ENCODE assay signal across 18 cellular contexts in the genomic region with DNA sequence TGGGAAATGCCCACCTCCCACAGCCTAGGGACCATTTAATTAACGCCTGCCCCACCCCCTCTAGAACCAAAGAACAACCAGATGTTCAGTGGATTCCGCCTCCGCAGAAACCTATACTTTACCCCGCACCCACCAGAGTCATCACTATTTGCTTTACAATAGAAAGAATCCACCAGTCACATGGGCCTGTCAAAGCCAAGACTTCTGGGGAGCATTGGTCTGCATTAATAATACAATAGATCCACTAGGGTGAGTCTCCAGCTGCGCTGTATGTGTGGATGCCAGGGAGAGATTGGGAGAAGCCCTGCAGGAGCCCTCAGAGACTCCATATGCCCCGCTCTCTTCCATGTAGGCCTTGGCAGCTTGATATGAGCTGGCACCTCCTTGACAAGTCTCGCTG. TPM values are rescaled to one million over a fixed set of nuclear protein-coding genes. Genes with fewer than 3 reads are reported as not detected.
DNase-seq lines count a peak whose midpoint lies in the region; ATAC-seq, FAIRE-seq and TF ChIP-seq lines count a peak whose summit lies in the region.
"Had no signal": no experiment of that assay in that cellular context is flagged by ENCODE, and none has a peak within 500 bp of the region (broad histone marks: within the 10 kb centered on the region; RNA-seq: fewer than 3 reads in every experiment).

No MANE protein-coding gene starts in this region.

- peak overlapping the region; percentile 21 to 51; a peak in 4 of 5 replicates for H3K4me3 Mint-ChIP-seq in H9
- no peak overlapping the region for H3K4me3 Mint-ChIP-seq in neural progenitor cell

- H3K9me3 Mint-ChIP-seq in H9 (peaks cover 12% of the 10 kb centered on the region in 2 experiments), neural progenitor cell (peaks cover 6% of the 10 kb centered on the region)

- no peaks in the 10 kb centered on the region; the same call in 1 of the 2 replicates for H3K27me3 Mint-ChIP-seq in H9 (ENCODE audit: low read depth)
- H3K27me3 Mint-ChIP-seq in neural progenitor cell (ENCODE audit: insufficient read depth, low read depth) = peaks cover 4% of the 10 kb centered on the region

- peaks cover 7% of the 10 kb centered on the region for H3K9me3 ChIP-seq in H9 (ENCODE audit: control insufficient read depth, low read depth, low read length)
- H3K9me3 ChIP-seq in H1 (ENCODE audit: insufficient read depth in 2 of 2, low read depth in 1 of 2, low read length in 1 of 2) = peaks cover 6 to 11% of the 10 kb centered on the region in 2 experiments; a peak in 2 of 4 replicates
- no peaks in the 10 kb centered on the region for H3K9me3 ChIP-seq in neural progenitor cell (ENCODE audit: low read depth)
- H3K9me3 ChIP-seq in lower lobe of right lung = no peaks in the 10 kb centered on the region
- H3K9me3 ChIP-seq: HAP-1 had no signal

- H3K27ac ChIP-seq in H9 (ENCODE audit: insufficient read length, low read depth, low read length) = no peak overlapping the region
- H3K27ac ChIP-seq in H1 (ENCODE audit: low read depth, low read length) = no peak overlapping the region
- no peak overlapping the region for H3K27ac ChIP-seq in neural progenitor cell
- H3K27ac ChIP-seq in lower lobe of right lung = no peak overlapping the region
- H3K27ac ChIP-seq: RWPE1 had no signal

- H3F3A ChIP-seq in neural progenitor cell (ENCODE audit: low read depth) = no peaks in the 10 kb centered on the region

- H4K5ac ChIP-seq in H9 (ENCODE audit: insufficient read length, low read depth, low read length) (no peak overlapping the region), H1 (ENCODE audit: insufficient read length, low read depth, low read length) (no peak overlapping the region)

- H3K79me1 ChIP-seq in H9 (ENCODE audit: insufficient read depth, low read depth, low read length, poor library complexity, severe bottlenecking) = no peaks in the 10 kb centered on the region
- no peaks in the 10 kb centered on the region for H3K79me1 ChIP-seq in H1 (ENCODE audit: low read depth, low read length)

- no peak for FAIRE-seq in H1 (lab: Jason Lieb, UNC)
- FAIRE-seq: G401.6, HTR-8/SVneo had no signal

- POLR2A ChIA-PET in H1 (lab: Charles Lee; ENCODE audit: partially characterized antibody) = no interaction called here

- no CpG with 5 or more reads among the region's 7 CpGs for whole genome bisulfite sequencing in H9 (ENCODE audit: extremely low coverage, insufficient read length, low lambda C conversion rate)
- WGBS in H1 (ENCODE audit: extremely low coverage in 1 of 2, insufficient coverage in 1 of 2, insufficient read length in 1 of 2, insufficient replicate concordance in 2 of 2, low coverage in 1 of 2, low lambda C conversion rate in 2 of 2, missing lambda C conversion rate in 1 of 2), 2 experiments = 28% methylated on average over 7 of the region's 7 CpGs; no CpG with 5 or more reads in 1 of the 2 experiments

- H3K23me2 ChIP-seq in H9 (ENCODE audit: insufficient read length, low read depth, low read length, poor library complexity, severe bottlenecking) (no peaks in the 10 kb centered on the region), H1 (ENCODE audit: low read depth, low read length) (no peaks in the 10 kb centered on the region)

- H3K27me3 ChIP-seq in H9 (ENCODE audit: insufficient read depth, low read length) (no peaks in the 10 kb centered on the region), H1 (replicated peaks in 1 of 4; ENCODE audit: control insufficient read depth in 3 of 4, extremely low read depth in 1 of 4, insufficient read depth in 3 of 4, low read length in 3 of 4) (no peaks in the 10 kb centered on the region), neural progenitor cell (no peaks in the 10 kb centered on the region), lower lobe of right lung (ENCODE audit: low read depth) (no peaks in the 10 kb centered on the region)

- H3K56ac ChIP-seq in H9 (ENCODE audit: insufficient read length, low read depth, low read length) (no peak overlapping the region), H1 (replicated peaks; ENCODE audit: insufficient read length, low read depth, low read length) (no peak overlapping the region)

- H2AFZ ChIP-seq in H9 (ENCODE audit: low read length) (no peak overlapping the region), H1 (ENCODE audit: low read length) (no peak overlapping the region), neural progenitor cell (replicated peaks) (no peak overlapping the region)

- H4K8ac ChIP-seq in H9 (replicated peaks; ENCODE audit: insufficient read length, low read depth, low read length) = no peak overlapping the region
- H4K8ac ChIP-seq in H1 (ENCODE audit: extremely low read depth, insufficient read depth, low read length) = no peak overlapping the region

- H3K14ac ChIP-seq in H9 (ENCODE audit: insufficient read depth, low read length) (no peak overlapping the region), H1 (ENCODE audit: insufficient read length) (no peak overlapping the region)

- intact Hi-C loops in lower lobe of right lung (cut with DNase I) = no loop called here

- H3K4ac ChIP-seq in H9 (ENCODE audit: low read depth, low read length) (no peak overlapping the region), H1 (replicated peaks; ENCODE audit: insufficient read length, low read depth, low read length) (no peak overlapping the region)

- H2BK5ac ChIP-seq in H9 (ENCODE audit: insufficient read length, low read length) (no peak overlapping the region), H1 (ENCODE audit: low read depth, low read length) (peak overlapping the region; percentile 76; the same call in 1 of the 2 replicates)

- peak in 1 of 2 experiments; percentile 59; a peak in 1 of 3 replicates for TF ChIP-seq EP300 in H1 (IDR thresholded peaks at IDR 0.05; ENCODE audit: borderline replicate concordance in 1 of 2, low read depth in 2 of 2, low read length in 2 of 2)

- no peak overlapping the region for H3K23ac ChIP-seq in H9 (ENCODE audit: insufficient read length, low read depth, low read length)
- H3K23ac ChIP-seq in H1 (ENCODE audit: insufficient read length) = no peak overlapping the region

- TF ChIP-seq CTCF in H9 (conservative IDR thresholded peaks at IDR 0.05) = no peak
- TF ChIP-seq CTCF in H1 (IDR thresholded peaks at IDR 0.05; ENCODE audit: control extremely low read depth in 1 of 3, insufficient read depth in 1 of 3, low read depth in 1 of 3, low read length in 3 of 3) = no peak
- no peak for TF ChIP-seq CTCF in neural progenitor cell (IDR thresholded peaks at IDR 0.05)
- TF ChIP-seq CTCF in lower lobe of right lung (IDR thresholded peaks at IDR 0.05) = no peak

- CTCF ChIA-PET in H1 (lab: Charles Lee; ENCODE audit: partially characterized antibody) = interaction anchor here (0.6 to 1.3 kb wide), 2 partner anchors 45 to 94 kb away, joined by 5 read pairs; no protein-coding TSS in a partner anchor

- H2BK15ac ChIP-seq in H9 (ENCODE audit: low read depth, low read length) = no peak overlapping the region
- no peak overlapping the region for H2BK15ac ChIP-seq in H1 (ENCODE audit: low read length)

- peak overlapping the region; percentile 42 for H2BK120ac ChIP-seq in H9 (ENCODE audit: low read depth, low read length, poor library complexity, severe bottlenecking)
- no peak overlapping the region for H2BK120ac ChIP-seq in H1 (replicated peaks; ENCODE audit: low read depth, low read length)

- H2BK12ac ChIP-seq in H9 (ENCODE audit: insufficient read length, low read depth, low read length) = no peak overlapping the region
- peak overlapping the region; percentile 97 for H2BK12ac ChIP-seq in H1 (ENCODE audit: low read depth, low read length)

- H3K27ac Mint-ChIP-seq in H9 (peak overlapping the region in 2 of 3 experiments; percentile 63 to 84; a peak in 5 of 7 replicates), neural progenitor cell (no peak overlapping the region)

- peaks cover 30 to 46% of the 10 kb centered on the region in 2 experiments for H3K4me1 Mint-ChIP-seq in H9
- H3K4me1 Mint-ChIP-seq in neural progenitor cell = peaks cover 12% of the 10 kb centered on the region

- H2BK20ac ChIP-seq in H9 (ENCODE audit: low read depth, low read length, poor library complexity, severe bottlenecking) (no peak overlapping the region), H1 (ENCODE audit: low read length) (peak overlapping the region; percentile 99; the same call in 1 of the 2 replicates)

- H3K79me2 ChIP-seq in H9 (ENCODE audit: insufficient read depth, low read length) = no peaks in the 10 kb centered on the region
- H3K79me2 ChIP-seq in H1 (ENCODE audit: control insufficient read depth in 1 of 2, insufficient read depth in 2 of 2, low read length in 2 of 2) = no peaks in the 10 kb centered on the region; a peak in 1 of 4 replicates
- no peaks in the 10 kb centered on the region for H3K79me2 ChIP-seq in neural progenitor cell (ENCODE audit: low read depth)

- H4K91ac ChIP-seq in H9 (ENCODE audit: insufficient read length, low read depth, low read length) = no peak overlapping the region
- peak overlapping the region; percentile 13 for H4K91ac ChIP-seq in H1 (replicated peaks; ENCODE audit: insufficient read length, low read length)

- H4K20me1 ChIP-seq in H9 (ENCODE audit: control insufficient read depth, insufficient read depth, insufficient read length) (no peaks in the 10 kb centered on the region), H1 (replicated peaks in 1 of 2; ENCODE audit: control insufficient read depth in 1 of 2, insufficient read depth in 2 of 2, low read length in 2 of 2) (no peaks in the 10 kb centered on the region), neural progenitor cell (ENCODE audit: low read depth) (no peaks in the 10 kb centered on the region)

- TF ChIP-seq POLR2A in H1 (IDR thresholded peaks at IDR 0.05; ENCODE audit: control extremely low read depth in 1 of 2, low read depth in 2 of 2, low read length in 2 of 2) = no peak

- H2AK5ac ChIP-seq in H9 (ENCODE audit: insufficient read length, low read length) (no peak overlapping the region), H1 (ENCODE audit: low read depth, low read length) (no peak overlapping the region)

- peaks cover 2 to 16% (median 9%) of the 10 kb centered on the region in 3 experiments; a peak in 6 of 7 replicates for H3K36me3 Mint-ChIP-seq in H9 (ENCODE audit: insufficient read depth in 1 of 3, low read depth in 3 of 3)
- H3K36me3 Mint-ChIP-seq in neural progenitor cell = no peaks in the 10 kb centered on the region

- peak overlapping the region in 1 of 4 experiments; percentile 8; a peak in 2 of 8 replicates for H3K4me3 ChIP-seq in H1 (ENCODE audit: extremely low read depth in 1 of 4, insufficient read depth in 2 of 4, low read depth in 3 of 4, low read length in 4 of 4)
- H3K4me3 ChIP-seq in neural progenitor cell = no peak overlapping the region
- H3K4me3 ChIP-seq in lower lobe of right lung = no peak overlapping the region
- H3K4me3 ChIP-seq: HAP-1 had no signal

- H3K4me1 ChIP-seq in H9 (ENCODE audit: insufficient read depth, low read length) (peaks cover 10% of the 10 kb centered on the region; the same call in 1 of the 2 replicates), H1 (replicated peaks in 1 of 4; ENCODE audit: control insufficient read depth in 3 of 4, insufficient read depth in 4 of 4, low read length in 3 of 4) (peaks cover 4 to 14% (median 8%) of the 10 kb centered on the region in 4 experiments), neural progenitor cell (peaks cover 15% of the 10 kb centered on the region), lower lobe of right lung (no peaks in the 10 kb centered on the region)
- H3K4me1 ChIP-seq: HAP-1 had no signal

- no peak overlapping the region for H3K9ac ChIP-seq in H9 (ENCODE audit: extremely low read depth, insufficient read length, low read length)
- H3K9ac ChIP-seq in H1 (replicated peaks in 1 of 4; ENCODE audit: extremely low read depth in 1 of 4, low read depth in 3 of 4, low read length in 3 of 4) = no peak overlapping the region
- H3K9ac ChIP-seq in neural progenitor cell = no peak overlapping the region

- H3K4me2 ChIP-seq in H9 (ENCODE audit: insufficient read depth, insufficient read length, low read length) (peak overlapping the region; percentile 36), H1 (ENCODE audit: insufficient read depth in 1 of 2, low read depth in 2 of 2, low read length in 2 of 2) (peak overlapping the region; percentile 34 to 48), neural progenitor cell (peak overlapping the region; percentile 32)

- no peak overlapping the region for H3K18ac ChIP-seq in H9 (ENCODE audit: insufficient read length, low read depth, low read length)
- peak overlapping the region; percentile 75; the same call in 1 of the 2 replicates for H3K18ac ChIP-seq in H1 (ENCODE audit: extremely low read depth, low read length)

- no peak for ATAC-seq in lower lobe of right lung
- ATAC-seq: PC-3 had no signal

- TF ChIP-seq RAD21 in H1 (IDR thresholded peaks at IDR 0.05 in 1 of 2, conservative IDR thresholded peaks at IDR 0.05 in 1 of 2; ENCODE audit: low read depth in 2 of 2, low read length in 2 of 2) = no peak

- H3K36me3 ChIP-seq in H1 (ENCODE audit: control insufficient read depth in 2 of 4, insufficient read depth in 4 of 4, low read length in 3 of 4) (no peaks in the 10 kb centered on the region), neural progenitor cell (no peaks in the 10 kb centered on the region), lower lobe of right lung (no peaks in the 10 kb centered on the region)
- H3K36me3 ChIP-seq: HAP-1 had no signal

- peak; percentile 51 for DNase-seq in H9
- peak; percentile 46 for DNase-seq in NCI-H1694 (lab: John Stamatoyannopoulos, UW)
- peak in 1 of 2 experiments; percentile 54 for DNase-seq in H1 (ENCODE audit: low read depth in 1 of 2, low spot score in 2 of 2)
- DNase-seq in neural progenitor cell (ENCODE audit: low spot score) = peak; percentile 11
- DNase-seq in lower lobe of right lung = no peak
- no peak for DNase-seq in SHP77 (lab: John Stamatoyannopoulos, UW)
- DNase-seq in activated CD4-positive, alpha-beta T cell treated with anti-CD3 and anti-CD28 coated beads, Interleukin-2, amount 50 U/mL, for 1 hour = no peak
- DNase-seq: C1 segment of cervical spinal cord, NCI-H1105 treated with DMSO at 0.1 percent for 48 hours, NCI-H187, NCI-H748 treated with DMSO at 0.1 percent for 48 hours, PC-3, T-helper 1 cell had no signal

- no peak overlapping the region for H3T11ph ChIP-seq in H9 (ENCODE audit: low read length)

RNA-seq across cellular contexts. Expression of a gene that starts 31.3 kb away (rescaled TPM):
- total RNA-seq in H9 (2021) (0.20 TPM in 1 of 2 replicates, not detected in the other), neural progenitor cell (ENCODE audit: low replicate concordance) (1.9 and 8.2 TPM in 2 replicates), lower lobe of right lung (not detected)
- total RNA-seq in H1 (2021; fragmentation: NEBNext Ultra II Directional; extraction: Animal tissue kit (Norgen Biotek cat#: 25700)) = 0.35 and 1.2 TPM in 2 replicates
- polyA plus RNA-seq in H1 (2011; rRNA removed) = 0.88 and 1.5 TPM in 2 replicates
- 0.98 TPM for polyA plus RNA-seq in H1 (2011; cell fraction: cytosol; rRNA removed)
- polyA plus RNA-seq in H1 (2011; cell fraction: nucleus; rRNA removed) = 2.6 TPM
- 0.57 to 0.83 TPM (median 0.64 TPM) in 3 of 4 replicates, not detected in the other for polyA plus RNA-seq in H1 (2012, experiment 1 of 2)
- not detected for polyA plus RNA-seq in H1 (2012, experiment 2 of 2)
- 0.18 TPM for polyA plus RNA-seq in H1 (2013, experiment 1 of 2)
- 0.29 TPM for polyA plus RNA-seq in H1 (2013, experiment 2 of 2)
- 0.63 and 1.5 TPM in 2 replicates for polyA minus RNA-seq in H1 (2011; rRNA and poly(A)+ RNA removed)
- polyA minus RNA-seq in H1 (2011; cell fraction: cytosol; rRNA and poly(A)+ RNA removed) = not detected
- 0.80 TPM for polyA minus RNA-seq in H1 (2011; cell fraction: nucleus; rRNA and poly(A)+ RNA removed)
- total RNA-seq: LHCN-M2, PC-3 had no signal

Comparison
In these comparisons a context has a peak if more than half of its experiments do, and no peak if none do; other contexts are left out.
1. DNase-seq: peak in H9 (single experiment), NCI-H1694 (single experiment) and neural progenitor cell (single experiment); none in lower lobe of right lung (single experiment), SHP77 (0 of 2) and activated CD4-positive, alpha-beta T cell treated with anti-CD3 and anti-CD28 coated beads, Interleukin-2, amount 50 U/mL, for 1 hour (single experiment).
2. Peak in every context shown above with its lines, with median percentiles within 50 percentile points of each other: H3K4me2 ChIP-seq.